In genomic region chr18:65769653-65770052, GRCh38 we compare ENCODE assay signal across 33 cellular contexts. TPM values are rescaled to one million over a fixed set of nuclear protein-coding genes. Genes with fewer than 3 reads are reported as not detected.
"Had no signal": no experiment of that assay in that cellular context is flagged by ENCODE, and none has a peak within 500 bp of the region (broad histone marks: within the 10 kb centered on the region; RNA-seq: fewer than 3 reads in every experiment).

No MANE protein-coding gene starts in this region.

- ATAC-seq: activated CD4-positive, alpha-beta T cell treated with anti-CD3 and anti-CD28 coated beads for 36 hours; activated CD8-positive, alpha-beta memory T cell treated with anti-CD3 and anti-CD28 coated beads, Interleukin-2, amount 10 ng/mL, durations not matched to agents 7 days and 5 days; activated CD8-positive, alpha-beta T cell treated with anti-CD3 and anti-CD28 coated beads, Interleukin-2, amount 10 ng/mL, durations not matched to agents 7 days and 5 days; activated naive CD8-positive, alpha-beta T cell treated with anti-CD3 and anti-CD28 coated beads, Interleukin-2, amount 50 U/mL, for 24 hours; body of pancreas; effector memory CD8-positive, alpha-beta T cell; gastroesophageal sphincter; heart right ventricle; T-helper 17 cell had no signal

- DNase-seq: activated CD4-positive, alpha-beta memory T cell treated with anti-CD3 and anti-CD28 coated beads for 36 hours; activated CD4-positive, alpha-beta T cell treated with anti-CD3 and anti-CD28 coated beads for 36 hours; activated CD4-positive, alpha-beta T cell treated with anti-CD3 and anti-CD28 coated beads, Interleukin-2, amount 10 ng/mL, durations not matched to agents 24 days and 14 days; activated CD4-positive, CD25-positive, alpha-beta regulatory T cell; activated CD4-positive, CD25-positive, alpha-beta regulatory T cell treated with anti-CD3 and anti-CD28 coated beads, Interleukin-2, amount 50 U/mL, for 72 hours; activated CD8-positive, alpha-beta memory T cell treated with anti-CD3 and anti-CD28 coated beads, Interleukin-2, amount 10 ng/mL, durations not matched to agents 7 days and 5 days; activated CD8-positive, alpha-beta memory T cell treated with anti-CD3 and anti-CD28 coated beads, Interleukin-2, amount 50 U/mL, for 4 hours; activated CD8-positive, alpha-beta T cell treated with anti-CD3 and anti-CD28 coated beads, Interleukin-2, amount 10 ng/mL, durations not matched to agents 7 days and 5 days; activated effector memory CD4-positive, alpha-beta T cell treated with anti-CD3 and anti-CD28 coated beads, Interleukin-2, amount 50 U/mL, for 16 hours; activated naive CD4-positive, alpha-beta T cell treated with anti-CD3 and anti-CD28 coated beads for 36 hours; activated naive CD8-positive, alpha-beta T cell treated with anti-CD3 and anti-CD28 coated beads for 36 hours; activated naive CD8-positive, alpha-beta T cell treated with anti-CD3 and anti-CD28 coated beads, Interleukin-2, amount 50 U/mL, for 24 hours; activated T-cell treated with anti-CD3 and anti-CD28 coated beads, Interleukin-2, amount 50 U/mL, for 1 hour; activated T-cell treated with anti-CD3 and anti-CD28 coated beads, Interleukin-2, amount 50 U/mL, for 48 hours; adrenal gland; amygdala; aorta; body of pancreas; caudate nucleus; cortex of kidney; dermis blood vessel endothelial cell; effector CD4-positive, alpha-beta T cell; effector memory CD8-positive, alpha-beta T cell; erythroblast; foreskin melanocyte; heart right ventricle; T-helper 17 cell; T1000 had no signal

RNA-seq across cellular contexts. Expression of gene CDH7, which starts 18.8 kb away (rescaled TPM):
- total RNA-seq: activated CD4-positive, alpha-beta memory T cell treated with anti-CD3 and anti-CD28 coated beads for 36 hours; activated CD4-positive, alpha-beta T cell treated with anti-CD3 and anti-CD28 coated beads for 36 hours; activated CD4-positive, alpha-beta T cell treated with anti-CD3 and anti-CD28 coated beads, Interleukin-2, amount 10 ng/mL, durations not matched to agents 24 days and 14 days; activated CD8-positive, alpha-beta memory T cell treated with anti-CD3 and anti-CD28 coated beads for 36 hours; activated CD8-positive, alpha-beta memory T cell treated with anti-CD3 and anti-CD28 coated beads, Interleukin-2, amount 10 ng/mL, durations not matched to agents 7 days and 5 days; activated CD8-positive, alpha-beta T cell treated with anti-CD3 and anti-CD28 coated beads, Interleukin-2, amount 10 ng/mL, durations not matched to agents 7 days and 5 days; activated naive CD4-positive, alpha-beta T cell treated with anti-CD3 and anti-CD28 coated beads for 36 hours; activated naive CD8-positive, alpha-beta T cell treated with anti-CD3 and anti-CD28 coated beads for 36 hours; activated T-helper 1 cell treated with anti-CD3 and anti-CD28 coated beads, Interleukin-12 subunit alpha, Interleukin-12 subunit beta, Interleukin-2, Interleukin-4 antibody, amounts not matched to agents 30 ng/mL and 10 ng/mL and 1 ng/mL, durations not matched to agents 14 hours and 24 hours and 36 hours; activated T-helper 2 cell treated with anti-CD3 and anti-CD28 coated beads, Interferon-gamma antibody, Interleukin-2, Interleukin-4, amounts not matched to agents 10 μg/mL and 5 μg/mL and 100 μg/mL, durations not matched to agents 14 hours and 24 hours and 36 hours; body of pancreas; chondrocyte; dermis blood vessel endothelial cell; heart right ventricle; T-helper 17 cell had no signal
- polyA plus RNA-seq: aorta, heart right ventricle had no signal
